8 cellular contexts compared by ENCODE assay signal in the genomic region with DNA sequence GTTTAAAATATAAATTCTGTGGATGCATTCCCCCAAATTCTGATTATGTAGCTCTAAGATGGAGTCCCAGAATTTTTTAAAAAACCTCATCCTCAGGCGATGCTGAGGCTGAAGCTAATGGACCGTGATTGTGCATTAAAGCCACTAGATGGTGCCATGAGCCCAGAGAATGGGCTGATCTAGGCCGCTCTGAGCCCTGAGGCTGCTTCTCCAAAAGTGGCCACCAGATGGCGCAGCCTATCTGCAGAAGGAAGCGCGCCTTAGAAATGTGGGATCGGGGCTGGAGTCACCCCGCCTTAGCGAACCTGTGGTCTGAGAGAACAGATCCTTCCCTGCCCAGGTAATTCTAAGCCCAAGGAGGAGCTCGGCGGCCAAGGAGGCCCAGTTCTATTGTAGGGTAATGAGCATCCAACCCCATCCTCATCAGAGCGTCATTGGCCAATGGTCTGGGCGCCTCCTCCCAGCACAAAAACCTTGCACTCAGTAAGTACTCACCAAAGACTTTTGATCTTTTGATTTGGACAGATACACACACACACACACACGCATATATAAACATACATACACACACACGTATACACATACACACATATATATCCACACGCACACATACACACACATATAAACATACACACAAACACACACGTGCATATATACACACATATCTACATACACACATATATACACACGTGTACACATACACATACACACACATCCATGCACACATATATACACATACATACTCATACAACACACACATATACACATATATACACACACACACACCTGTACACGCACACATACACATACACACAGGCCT. TPM values are rescaled to one million over a fixed set of nuclear protein-coding genes. Genes with fewer than 3 reads are reported as not detected.
DNase-seq lines count a peak whose midpoint lies in the region; ATAC-seq and TF ChIP-seq lines count a peak whose summit lies in the region.

No MANE protein-coding gene starts in this region.

- H3K4me3 ChIP-seq in BJ (ENCODE audit: low read depth, low read length): no peak overlapping the region
- no peak overlapping the region for H3K4me3 ChIP-seq in left lung

- no peaks in the 10 kb centered on the region for H3K36me3 ChIP-seq in BJ (ENCODE audit: control insufficient read depth, insufficient read depth, low read length)
- no peaks in the 10 kb centered on the region for H3K36me3 ChIP-seq in left lung

- CTCF ChIA-PET in BJ (lab: Yijun Ruan, JAX): interaction anchor here (0.6 to 15.1 kb wide), 58 partner anchors 9 to 1915 kb away, joined by 3 to 439 read pairs (median 6); no protein-coding TSS in a partner anchor

- H3K27ac ChIP-seq in left lung: no peak overlapping the region

- intact Hi-C loops in left lung (cut with DNase I): loop anchor here (5.0 to 10.0 kb wide), 4 partner anchors 77 to 380 kb away; no protein-coding TSS in a partner anchor

- H3K4me1 ChIP-seq in left lung: peaks cover 0 to 3% of the 10 kb centered on the region in 2 donors

- POLR2A ChIA-PET in BJ (lab: Charles Lee): no interaction called here

- H3K9me3 ChIP-seq in left lung: no peaks in the 10 kb centered on the region

- no peak for DNase-seq in BJ (ENCODE audit: low read depth)
- peak; percentile 92 for DNase-seq in NCI-H2227 (lab: John Stamatoyannopoulos, UW; ENCODE audit: unreplicated experiment)
- peak; percentile 85 for DNase-seq in activated CD4-positive, CD25-positive, alpha-beta regulatory T cell treated with anti-CD3 and anti-CD28 coated beads, Interleukin-2, amount 50 U/mL, for 72 hours
- DNase-seq in cerebellum (ENCODE audit: low spot score): peak; percentile 83
- DNase-seq in left lung: peak; percentile 87 to 93
- peak; percentile 76 to 89 for DNase-seq in stimulated activated CD4-positive, alpha-beta T cell treated with anti-CD3 and anti-CD28 coated beads, Interleukin-4, amount 100 ng/mL, for 48 hours (ENCODE audit: low read depth in 2 of 2)

- ATAC-seq in GM19023 (IDR thresholded peaks at IDR 0.05; ENCODE audit: unreplicated experiment) (peak; percentile 91), HG03135 (IDR thresholded peaks at IDR 0.05; ENCODE audit: unreplicated experiment) (peak; percentile 95), left lung (peak; percentile 99)

- peak; percentile 96 for TF ChIP-seq CTCF in BJ (IDR thresholded peaks at IDR 0.05; ENCODE audit: insufficient read depth, low read depth, low read length)
- TF ChIP-seq CTCF in left lung (IDR thresholded peaks at IDR 0.05): peak; percentile 99 to 100

- H3K27me3 ChIP-seq in BJ (ENCODE audit: control insufficient read depth, insufficient read depth, low read length) (no peaks in the 10 kb centered on the region; the same call in 1 of the 2 replicates), left lung (no peaks in the 10 kb centered on the region)

RNA-seq across cellular contexts. Expression of a gene that starts 13.7 kb away (rescaled TPM):
- polyA plus RNA-seq in BJ (2011; rRNA removed): 1,167 and 1,609 TPM in 2 replicates
- polyA minus RNA-seq in BJ (2011; rRNA and poly(A)+ RNA removed): 356 and 472 TPM in 2 replicates
- total RNA-seq in cerebellum (25.4 TPM), left lung (100 to 1,000 TPM; 300 to 606 TPM)

RNA-seq across cellular contexts. Expression of a gene that starts 43.6 kb away (rescaled TPM):
- 7.9 and 16.9 TPM in 2 replicates for polyA plus RNA-seq in BJ (2011; rRNA removed)
- 8.8 and 11.5 TPM in 2 replicates for polyA minus RNA-seq in BJ (2011; rRNA and poly(A)+ RNA removed)
- total RNA-seq in cerebellum (13.8 TPM), left lung (10 to 100 TPM; 18.8 to 30.9 TPM)

Comparison
In these comparisons a context has a peak if more than half of its experiments do, and no peak if none do; other contexts are left out.
1. RNA of a gene that starts 13.7 kb away (total RNA-seq): 300 to 606 TPM in left lung; 25.4 TPM in cerebellum (single experiment); every median in the first group is over 10 times any median in the second.
2. Peak in every context shown above with its lines, with median percentiles within 50 percentile points of each other: ATAC-seq.